25 cellular contexts compared by ENCODE assay signal in the genomic region with DNA sequence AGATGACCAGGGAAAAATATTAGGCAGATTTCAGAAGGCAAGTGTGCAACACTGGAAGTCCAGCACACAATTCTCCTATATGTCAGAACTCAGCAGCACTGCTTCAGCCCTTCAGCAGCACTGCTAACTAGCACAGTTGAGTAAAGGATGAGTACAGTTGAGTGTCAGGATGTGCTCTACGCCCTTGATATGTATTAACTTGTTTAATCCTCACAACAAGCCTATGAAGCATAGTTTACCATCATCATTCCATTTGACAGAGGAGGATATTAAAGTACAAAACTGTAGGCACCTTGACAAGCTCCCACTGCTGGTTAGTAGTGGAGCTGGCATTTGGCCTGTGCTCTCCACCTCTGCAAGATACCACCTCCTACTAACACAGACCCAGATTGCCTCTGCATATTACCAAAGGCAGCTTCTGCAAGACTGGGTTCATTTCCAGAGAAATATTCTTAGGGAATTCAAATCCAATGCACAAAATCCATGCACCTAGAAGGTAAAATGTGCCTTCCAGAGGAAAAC.
DNase-seq lines count a peak whose midpoint lies in the region; ATAC-seq and TF ChIP-seq lines count a peak whose summit lies in the region.
"Had no signal": no experiment of that assay in that cellular context is flagged by ENCODE, and none has a peak within 500 bp of the region (broad histone marks: within the 10 kb centered on the region; RNA-seq: fewer than 3 reads in every experiment).

No MANE protein-coding gene starts in this region.

- peak; percentile 48 for DNase-seq in activated CD4-positive, alpha-beta T cell treated with anti-CD3 and anti-CD28 coated beads, Interleukin-2, amount 10 ng/mL, durations not matched to agents 24 days and 14 days
- DNase-seq in activated CD4-positive, alpha-beta T cell treated with anti-CD3 and anti-CD28 coated beads for 4 hours, result no peak
- DNase-seq in RWPE2 (ENCODE audit: low spot score) (no peak), vagina (ENCODE audit: extremely low spot score in 2 of 2) (peak; percentile 37), T-helper 1 cell (no peak), EL (no peak)
- DNase-seq: ACHN; CD4-positive, alpha-beta T cell; COR-L47; DMS79; H9; HFFc6; KG1; NCI-H1105; NCI-H146; NCI-H2029; NCI-H2227 treated with DMSO at 0.1 percent for 48 hours; NCI-H524; NCI-H82; Right ventricle myocardium superior had no signal

- no peak overlapping the region for H3K4me3 Mint-ChIP-seq in activated CD4-positive, alpha-beta T cell treated with anti-CD3 and anti-CD28 coated beads, Interleukin-2, amount 10 ng/mL, durations not matched to agents 24 days and 14 days
- H3K4me3 Mint-ChIP-seq: CD4-positive, alpha-beta T cell; H9; HFFc6 had no signal

- H3K4me1 Mint-ChIP-seq in activated CD4-positive, alpha-beta T cell treated with anti-CD3 and anti-CD28 coated beads, Interleukin-2, amount 10 ng/mL, durations not matched to agents 24 days and 14 days, result peaks cover 12% of the 10 kb centered on the region

- H3K4me1 ChIP-seq in RWPE2 (ENCODE audit: insufficient read depth, poor library complexity, severe bottlenecking) (no peaks in the 10 kb centered on the region), vagina (no peaks in the 10 kb centered on the region)
- H3K4me1 ChIP-seq: BLaER1 had no signal

- H3K36me3 ChIP-seq in RWPE2 (ENCODE audit: low read depth) (no peaks in the 10 kb centered on the region), vagina (no peaks in the 10 kb centered on the region)
- H3K36me3 ChIP-seq: BLaER1 had no signal

- H3K27ac ChIP-seq in RWPE2 (ENCODE audit: poor library complexity, severe bottlenecking), result no peak overlapping the region
- no peak overlapping the region for H3K27ac ChIP-seq in vagina
- H3K27ac ChIP-seq: 22Rv1, BLaER1, HL-60 had no signal

- H3K36me3 Mint-ChIP-seq in activated CD4-positive, alpha-beta T cell treated with anti-CD3 and anti-CD28 coated beads, Interleukin-2, amount 10 ng/mL, durations not matched to agents 24 days and 14 days (ENCODE audit: low read depth), result no peaks in the 10 kb centered on the region

- peak; percentile 31; the same call in 1 of the 3 replicates for ATAC-seq in RWPE2 (ENCODE audit: low read depth)
- peak; percentile 89 for ATAC-seq in esophagus mucosa
- no peak for ATAC-seq in GM21390 (IDR thresholded peaks at IDR 0.05; ENCODE audit: unreplicated experiment)

- H3K27me3 ChIP-seq in RWPE2 (ENCODE audit: insufficient read depth, poor library complexity, severe bottlenecking) (no peaks in the 10 kb centered on the region), vagina (no peaks in the 10 kb centered on the region)
- H3K27me3 ChIP-seq: BLaER1 had no signal

- intact Hi-C loops in activated CD4-positive, alpha-beta T cell treated with anti-CD3 and anti-CD28 coated beads, Interleukin-2, amount 10 ng/mL, durations not matched to agents 24 days and 14 days (cut with micrococcal nuclease), result no loop called here
- intact Hi-C loops in vagina (cut with DNase I), result no loop called here

- H3K9me3 ChIP-seq in RWPE2 (ENCODE audit: severe bottlenecking), result no peaks in the 10 kb centered on the region
- no peaks in the 10 kb centered on the region for H3K9me3 ChIP-seq in vagina
- H3K9me3 ChIP-seq: BLaER1 had no signal

- H3K27ac Mint-ChIP-seq in activated CD4-positive, alpha-beta T cell treated with anti-CD3 and anti-CD28 coated beads, Interleukin-2, amount 10 ng/mL, durations not matched to agents 24 days and 14 days, result no peak overlapping the region
- H3K27ac Mint-ChIP-seq: CD4-positive, alpha-beta T cell; H9; HFFc6 had no signal

- no peaks in the 10 kb centered on the region for H3K9me3 Mint-ChIP-seq in activated CD4-positive, alpha-beta T cell treated with anti-CD3 and anti-CD28 coated beads, Interleukin-2, amount 10 ng/mL, durations not matched to agents 24 days and 14 days
- H3K9me3 Mint-ChIP-seq: CD4-positive, alpha-beta T cell; HFFc6 had no signal

- peaks cover 36% of the 10 kb centered on the region for H3K27me3 Mint-ChIP-seq in activated CD4-positive, alpha-beta T cell treated with anti-CD3 and anti-CD28 coated beads, Interleukin-2, amount 10 ng/mL, durations not matched to agents 24 days and 14 days
- H3K27me3 Mint-ChIP-seq: CD4-positive, alpha-beta T cell had no signal

- TF ChIP-seq POLR2A in vagina (IDR thresholded peaks at IDR 0.05), result no peak

- H3K4me3 ChIP-seq in RWPE2 (ENCODE audit: severe bottlenecking), result no peak overlapping the region
- no peak overlapping the region for H3K4me3 ChIP-seq in vagina
- H3K4me3 ChIP-seq: BLaER1 had no signal

- TF ChIP-seq CTCF in RWPE2 (IDR thresholded peaks at IDR 0.05; ENCODE audit: poor library complexity, severe bottlenecking) (peak; percentile 5), vagina (IDR thresholded peaks at IDR 0.05) (no peak)

Comparison
In these comparisons a context has a peak if more than half of its experiments do, and no peak if none do; other contexts are left out.
1. DNase-seq: peak in activated CD4-positive, alpha-beta T cell treated with anti-CD3 and anti-CD28 coated beads, Interleukin-2, amount 10 ng/mL, durations not matched to agents 24 days and 14 days (single experiment) and vagina (2 of 2); none in activated CD4-positive, alpha-beta T cell treated with anti-CD3 and anti-CD28 coated beads for 4 hours (0 of 2), RWPE2 (single experiment), T-helper 1 cell (0 of 5) and EL (single experiment).